In genomic region chr1:11910914-11911228, GRCh38 we compare ENCODE assay signal across 12 cellular contexts. TPM values are rescaled to one million over a fixed set of nuclear protein-coding genes. Genes with fewer than 3 reads are reported as not detected.
"Had no signal": no experiment of that assay in that cellular context is flagged by ENCODE, and none has a peak within 500 bp of the region (broad histone marks: within the 10 kb centered on the region; RNA-seq: fewer than 3 reads in every experiment).

No MANE protein-coding gene starts in this region.

RNA-seq across cellular contexts. Expression of gene NPPB, which starts 52.1 kb away (rescaled TPM):
- total RNA-seq: activated naive CD8-positive, alpha-beta T cell treated with anti-CD3 and anti-CD28 coated beads for 36 hours; activated T-helper 17 cell treated with anti-CD3 and anti-CD28 coated beads, Interleukin-2, amount 50 U/mL, for 72 hours; cerebellum; fibroblast of lung; kidney; lower lobe of right lung; mesenteric fat pad; naive thymus-derived CD8-positive, alpha-beta T cell; omental fat pad; spleen; thyroid gland; urinary bladder had no signal
- polyA plus RNA-seq: fibroblast of lung; naive thymus-derived CD8-positive, alpha-beta T cell; urinary bladder had no signal
